ENCODE assay signal across 39 cellular contexts in the genomic region with DNA sequence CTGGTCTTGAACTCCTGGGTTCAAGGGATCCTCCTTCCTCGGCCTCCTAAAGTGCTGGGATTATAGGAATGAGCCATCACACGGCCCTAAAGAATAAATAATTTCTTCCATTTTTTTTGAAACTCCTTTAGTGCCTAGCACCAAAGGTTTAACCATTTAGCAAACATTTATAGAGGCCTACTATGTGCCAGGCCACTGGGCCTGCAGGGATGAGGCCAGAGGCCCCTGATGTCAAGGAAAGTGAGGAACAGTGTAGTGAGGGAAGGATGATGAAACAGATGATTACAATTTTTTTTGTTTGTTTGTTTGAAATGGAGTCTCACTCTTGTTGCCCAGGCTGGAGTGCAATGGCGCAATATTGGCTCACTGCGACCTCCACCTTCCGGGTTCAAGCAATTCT.
"Had no signal": no experiment of that assay in that cellular context is flagged by ENCODE, and none has a peak within 500 bp of the region (broad histone marks: within the 10 kb centered on the region; RNA-seq: fewer than 3 reads in every experiment).

No MANE protein-coding gene starts in this region.

- DNase-seq: activated effector memory CD4-positive, alpha-beta T cell treated with anti-CD3 and anti-CD28 coated beads, Interleukin-2, amount 50 U/mL, for 16 hours; activated effector memory CD4-positive, alpha-beta T cell treated with Interleukin-2 at 50 U/mL for 16 hours; activated gamma-delta T cell; activated gamma-delta T cell treated with Interleukin-2 at 50 U/mL for 16 hours; activated naive CD4-positive, alpha-beta T cell; activated naive CD4-positive, alpha-beta T cell treated with anti-CD3 and anti-CD28 coated beads for 36 hours; activated naive CD4-positive, alpha-beta T cell treated with anti-CD3 and anti-CD28 coated beads, Interleukin-2, amount 10 ng/mL, durations not matched to agents 7 days and 5 days; activated naive CD4-positive, alpha-beta T cell treated with anti-CD3 and anti-CD28 coated beads, Interleukin-2, amount 50 U/mL, for 16 hours; activated naive CD8-positive, alpha-beta T cell treated with anti-CD3 and anti-CD28 coated beads for 36 hours; activated naive CD8-positive, alpha-beta T cell treated with anti-CD3 and anti-CD28 coated beads, Interleukin-2, amount 10 ng/mL, durations not matched to agents 7 days and 5 days; activated naive CD8-positive, alpha-beta T cell treated with anti-CD3 and anti-CD28 coated beads, Interleukin-2, amount 50 U/mL, for 24 hours; activated T-cell treated with anti-CD3 and anti-CD28 coated beads for 4 hours; activated T-cell treated with anti-CD3 and anti-CD28 coated beads, Interleukin-2, amount 50 U/mL, for 1 hour; activated T-cell treated with anti-CD3 and anti-CD28 coated beads, Interleukin-2, amount 50 U/mL, for 24 hours; activated T-cell treated with anti-CD3 and anti-CD28 coated beads, Interleukin-2, amount 50 U/mL, for 4 hours; activated T-cell treated with anti-CD3 and anti-CD28 coated beads, Interleukin-2, amount 50 U/mL, for 48 hours; activated T-cell treated with anti-CD3 and anti-CD28 coated beads, Interleukin-2, amount 50 U/mL, for 72 hours; adrenal gland; amniotic stem cell; amygdala; anterior cingulate cortex; aorta; body of pancreas; brain microvascular endothelial cell; caudate nucleus; central memory CD4-positive, alpha-beta T cell; cerebellar nuclear complex had no signal

- H3K9me3 ChIP-seq: adrenal gland, ascending aorta, body of pancreas, breast epithelium had no signal

- H3K27me3 Mint-ChIP-seq: activated naive CD4-positive, alpha-beta T cell treated with anti-CD3 and anti-CD28 coated beads, Interleukin-2, amount 10 ng/mL, durations not matched to agents 7 days and 5 days; activated naive CD8-positive, alpha-beta T cell; activated naive CD8-positive, alpha-beta T cell treated with anti-CD3 and anti-CD28 coated beads for 36 hours; activated naive CD8-positive, alpha-beta T cell treated with anti-CD3 and anti-CD28 coated beads, Interleukin-2, amount 10 ng/mL, durations not matched to agents 7 days and 5 days; activated naive CD8-positive, alpha-beta T cell treated with anti-CD3 and anti-CD28 coated beads, Interleukin-2, amount 50 U/mL, for 24 hours; activated T-cell treated with anti-CD3 and anti-CD28 coated beads, Interleukin-2, amount 50 U/mL, for 24 hours; activated T-helper 17 cell treated with anti-CD3 and anti-CD28 coated beads, Interleukin-2, amount 50 U/mL, for 72 hours; brain; central memory CD8-positive, alpha-beta T cell had no signal

- ATAC-seq: activated naive CD4-positive, alpha-beta T cell treated with anti-CD3 and anti-CD28 coated beads, Interleukin-2, amount 50 U/mL, for 72 hours; activated naive CD8-positive, alpha-beta T cell treated with anti-CD3 and anti-CD28 coated beads, Interleukin-2, amount 50 U/mL, for 24 hours; activated T-cell treated with anti-CD3 and anti-CD28 coated beads, Interleukin-2, amount 50 U/mL, for 4 hours; activated T-cell treated with anti-CD3 and anti-CD28 coated beads, Interleukin-2, amount 50 U/mL, for 72 hours; activated T-helper 17 cell treated with anti-CD3 and anti-CD28 coated beads, Interleukin-2, amount 50 U/mL, for 72 hours; body of pancreas had no signal

- H3K36me3 ChIP-seq: breast epithelium, cardiac muscle cell had no signal

- H3K4me3 ChIP-seq: adrenal gland, ascending aorta, body of pancreas, breast epithelium, cardiac muscle cell had no signal

- H3K4me1 Mint-ChIP-seq: activated naive CD4-positive, alpha-beta T cell treated with anti-CD3 and anti-CD28 coated beads, Interleukin-2, amount 10 ng/mL, durations not matched to agents 7 days and 5 days; activated naive CD8-positive, alpha-beta T cell treated with anti-CD3 and anti-CD28 coated beads, Interleukin-2, amount 50 U/mL, for 24 hours; activated T-helper 17 cell treated with anti-CD3 and anti-CD28 coated beads, Interleukin-2, amount 50 U/mL, for 72 hours; brain; central memory CD8-positive, alpha-beta T cell had no signal

- H3K4me1 ChIP-seq: adrenal gland, ascending aorta, body of pancreas, breast epithelium had no signal

- H3K4me3 Mint-ChIP-seq: activated naive CD4-positive, alpha-beta T cell treated with anti-CD3 and anti-CD28 coated beads for 36 hours; activated naive CD4-positive, alpha-beta T cell treated with anti-CD3 and anti-CD28 coated beads, Interleukin-2, amount 10 ng/mL, durations not matched to agents 7 days and 5 days; activated naive CD8-positive, alpha-beta T cell; activated naive CD8-positive, alpha-beta T cell treated with anti-CD3 and anti-CD28 coated beads for 36 hours; activated naive CD8-positive, alpha-beta T cell treated with anti-CD3 and anti-CD28 coated beads, Interleukin-2, amount 10 ng/mL, durations not matched to agents 7 days and 5 days; activated naive CD8-positive, alpha-beta T cell treated with anti-CD3 and anti-CD28 coated beads, Interleukin-2, amount 50 U/mL, for 24 hours; activated T-cell treated with anti-CD3 and anti-CD28 coated beads, Interleukin-2, amount 50 U/mL, for 24 hours; activated T-cell treated with anti-CD3 and anti-CD28 coated beads, Interleukin-2, amount 50 U/mL, for 4 hours; activated T-cell treated with anti-CD3 and anti-CD28 coated beads, Interleukin-2, amount 50 U/mL, for 72 hours; activated T-helper 1 cell treated with anti-CD3 and anti-CD28 coated beads, Interleukin-12 subunit alpha, Interleukin-12 subunit beta, Interleukin-2, Interleukin-4 antibody, amounts not matched to agents 30 ng/mL and 10 ng/mL and 1 ng/mL, durations not matched to agents 14 hours and 24 hours and 36 hours; activated T-helper 17 cell treated with anti-CD3 and anti-CD28 coated beads, Interleukin-2, amount 50 U/mL, for 72 hours; brain; central memory CD8-positive, alpha-beta T cell had no signal

- FAIRE-seq: astrocyte, bronchial epithelial cell had no signal

- H3K36me3 Mint-ChIP-seq: activated naive CD4-positive, alpha-beta T cell treated with anti-CD3 and anti-CD28 coated beads, Interleukin-2, amount 50 U/mL, for 72 hours had no signal

- H3K9me3 Mint-ChIP-seq: activated naive CD4-positive, alpha-beta T cell treated with anti-CD3 and anti-CD28 coated beads for 36 hours; activated naive CD4-positive, alpha-beta T cell treated with anti-CD3 and anti-CD28 coated beads, Interleukin-2, amount 10 ng/mL, durations not matched to agents 7 days and 5 days; activated naive CD4-positive, alpha-beta T cell treated with anti-CD3 and anti-CD28 coated beads, Interleukin-2, amount 50 U/mL, for 72 hours; activated naive CD8-positive, alpha-beta T cell treated with anti-CD3 and anti-CD28 coated beads for 36 hours; activated naive CD8-positive, alpha-beta T cell treated with anti-CD3 and anti-CD28 coated beads, Interleukin-2, amount 10 ng/mL, durations not matched to agents 7 days and 5 days; activated naive CD8-positive, alpha-beta T cell treated with anti-CD3 and anti-CD28 coated beads, Interleukin-2, amount 50 U/mL, for 24 hours; activated T-cell treated with anti-CD3 and anti-CD28 coated beads, Interleukin-2, amount 50 U/mL, for 24 hours; activated T-cell treated with anti-CD3 and anti-CD28 coated beads, Interleukin-2, amount 50 U/mL, for 4 hours; activated T-cell treated with anti-CD3 and anti-CD28 coated beads, Interleukin-2, amount 50 U/mL, for 72 hours; activated T-helper 1 cell treated with anti-CD3 and anti-CD28 coated beads, Interleukin-12 subunit alpha, Interleukin-12 subunit beta, Interleukin-2, Interleukin-4 antibody, amounts not matched to agents 30 ng/mL and 10 ng/mL and 1 ng/mL, durations not matched to agents 14 hours and 24 hours and 36 hours; activated T-helper 17 cell treated with anti-CD3 and anti-CD28 coated beads, Interleukin-2, amount 50 U/mL, for 72 hours; activated T-helper 2 cell treated with anti-CD3 and anti-CD28 coated beads, Interferon-gamma antibody, Interleukin-2, Interleukin-4, amounts not matched to agents 10 μg/mL and 5 μg/mL and 100 μg/mL, durations not matched to agents 14 hours and 24 hours and 36 hours; brain; central memory CD8-positive, alpha-beta T cell had no signal

- H3K27ac Mint-ChIP-seq: activated naive CD4-positive, alpha-beta T cell treated with anti-CD3 and anti-CD28 coated beads for 36 hours; activated naive CD4-positive, alpha-beta T cell treated with anti-CD3 and anti-CD28 coated beads, Interleukin-2, amount 10 ng/mL, durations not matched to agents 7 days and 5 days; activated naive CD8-positive, alpha-beta T cell; activated naive CD8-positive, alpha-beta T cell treated with anti-CD3 and anti-CD28 coated beads for 36 hours; activated naive CD8-positive, alpha-beta T cell treated with anti-CD3 and anti-CD28 coated beads, Interleukin-2, amount 10 ng/mL, durations not matched to agents 7 days and 5 days; activated naive CD8-positive, alpha-beta T cell treated with anti-CD3 and anti-CD28 coated beads, Interleukin-2, amount 50 U/mL, for 24 hours; activated T-cell treated with anti-CD3 and anti-CD28 coated beads, Interleukin-2, amount 50 U/mL, for 24 hours; activated T-cell treated with anti-CD3 and anti-CD28 coated beads, Interleukin-2, amount 50 U/mL, for 72 hours; activated T-helper 1 cell treated with anti-CD3 and anti-CD28 coated beads, Interleukin-12 subunit alpha, Interleukin-12 subunit beta, Interleukin-2, Interleukin-4 antibody, amounts not matched to agents 30 ng/mL and 10 ng/mL and 1 ng/mL, durations not matched to agents 14 hours and 24 hours and 36 hours; activated T-helper 17 cell treated with anti-CD3 and anti-CD28 coated beads, Interleukin-2, amount 50 U/mL, for 72 hours; activated T-helper 2 cell treated with anti-CD3 and anti-CD28 coated beads, Interferon-gamma antibody, Interleukin-2, Interleukin-4, amounts not matched to agents 10 μg/mL and 5 μg/mL and 100 μg/mL, durations not matched to agents 14 hours and 24 hours and 36 hours; brain had no signal

- H3K27me3 ChIP-seq: adrenal gland, ascending aorta, body of pancreas, brain microvascular endothelial cell, breast epithelium, cardiac muscle cell had no signal

- H3K27ac ChIP-seq: adrenal gland, ascending aorta, body of pancreas, brain microvascular endothelial cell, breast epithelium, cardiac muscle cell had no signal
